8 cellular contexts compared by ENCODE assay signal in the genomic region with DNA sequence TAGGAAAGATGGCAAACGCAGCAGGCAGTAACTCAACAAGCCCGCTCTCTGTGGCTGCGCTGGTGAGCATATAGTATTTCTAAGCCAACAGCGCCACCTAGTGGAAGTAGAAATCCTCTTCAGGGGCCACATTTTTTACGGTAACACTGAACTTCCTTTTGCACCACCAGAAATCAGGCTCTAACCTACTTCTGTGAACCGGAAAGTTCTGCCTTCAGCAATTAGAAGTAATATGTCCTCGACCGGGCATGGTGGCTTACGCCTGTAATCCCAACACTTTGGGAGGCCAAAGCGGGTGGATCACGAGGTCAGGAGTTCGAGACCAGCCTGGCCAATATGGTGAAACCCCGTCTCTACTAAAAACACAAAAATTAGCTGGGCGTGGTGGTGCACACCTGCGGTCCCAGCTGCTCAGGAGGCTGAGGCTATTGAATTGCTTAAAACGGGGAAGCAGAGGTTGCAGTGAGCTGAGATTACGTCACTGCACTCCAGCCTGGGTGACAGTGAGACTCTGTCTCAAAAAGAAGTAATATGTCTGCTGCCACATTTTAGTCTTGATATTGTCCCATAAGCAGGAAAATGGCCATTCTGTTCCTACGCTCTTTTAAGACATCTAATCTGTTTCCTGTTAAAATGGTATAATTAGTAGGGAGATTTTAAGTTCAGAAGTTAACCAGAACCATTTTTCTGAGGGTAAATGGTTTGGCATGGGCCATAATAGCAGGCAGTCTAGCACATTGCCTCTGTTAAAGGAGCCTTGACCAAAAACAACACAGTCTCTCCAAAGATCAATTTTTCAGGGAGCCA. TPM values are rescaled to one million over a fixed set of nuclear protein-coding genes. Genes with fewer than 3 reads are reported as not detected.
DNase-seq lines count a peak whose midpoint lies in the region; ATAC-seq and TF ChIP-seq lines count a peak whose summit lies in the region.

No MANE protein-coding gene starts in this region.

- POLR2A ChIA-PET in activated CD4-positive, alpha-beta T cell treated with anti-CD3 and anti-CD28 coated beads for 36 hours (lab: Charles Lee) = no interaction called here

- CTCF ChIA-PET in activated CD4-positive, alpha-beta T cell treated with anti-CD3 and anti-CD28 coated beads for 36 hours (lab: Charles Lee) = interaction anchor here (0.6 to 2.0 kb wide), 9 partner anchors 9 to 694 kb away, joined by 3 to 9 read pairs (median 4); no protein-coding TSS in a partner anchor

- intact Hi-C loops in activated CD4-positive, alpha-beta T cell treated with anti-CD3 and anti-CD28 coated beads for 36 hours (cut with DNase I, micrococcal nuclease) = loop anchor here (1.0 to 5.0 kb wide), 7 partner anchors 51 to 497 kb away; a partner anchor contains a TSS

- H3K27ac ChIP-seq in coronary artery = peak overlapping the region in 1 of 2 donors; percentile 5

- H3K27me3 Mint-ChIP-seq in activated CD4-positive, alpha-beta T cell treated with anti-CD3 and anti-CD28 coated beads for 36 hours = peaks cover 6% of the 10 kb centered on the region

- no peaks in the 10 kb centered on the region for H3K9me3 Mint-ChIP-seq in activated CD4-positive, alpha-beta T cell treated with anti-CD3 and anti-CD28 coated beads for 36 hours (ENCODE audit: low read depth)

- peak overlapping the region; percentile 57 for H3K4me3 Mint-ChIP-seq in activated CD4-positive, alpha-beta T cell treated with anti-CD3 and anti-CD28 coated beads for 36 hours

- TF ChIP-seq CTCF in coronary artery (IDR thresholded peaks at IDR 0.05) = peak; percentile 82

- ATAC-seq in HG03196 (IDR thresholded peaks at IDR 0.05; ENCODE audit: unreplicated experiment) (peak; percentile 69), left lobe of liver (peak; percentile 100)
- ATAC-seq in activated CD4-positive, alpha-beta T cell treated with anti-CD3 and anti-CD28 coated beads for 36 hours = peak; percentile 87

- peak overlapping the region; percentile 70 for H3K4me3 ChIP-seq in coronary artery

- H3K36me3 Mint-ChIP-seq in activated CD4-positive, alpha-beta T cell treated with anti-CD3 and anti-CD28 coated beads for 36 hours (ENCODE audit: low read depth) = no peaks in the 10 kb centered on the region

- DNase-seq in NCI-H187 (lab: John Stamatoyannopoulos, UW) = peak; percentile 45
- DNase-seq in NCI-H187 treated with DMSO at 0.1 percent for 48 hours (lab: John Stamatoyannopoulos, UW) = no peak
- DNase-seq in NCI-H446 treated with DMSO at 0.1 percent for 48 hours (lab: John Stamatoyannopoulos, UW) = peak; percentile 43
- DNase-seq in activated CD4-positive, alpha-beta T cell treated with anti-CD3 and anti-CD28 coated beads for 36 hours = peak; percentile 84
- DNase-seq in coronary artery (ENCODE audit: low spot score) = peak; percentile 76
- peak; percentile 67 for DNase-seq in left lobe of liver (ENCODE audit: low spot score)
- peak; percentile 74 to 77 for DNase-seq in stimulated activated CD4-positive, alpha-beta T cell treated with anti-CD3 and anti-CD28 coated beads, Interleukin-2, amount 100 ng/mL, for 48 hours

- peak overlapping the region; percentile 86 for H3K27ac Mint-ChIP-seq in activated CD4-positive, alpha-beta T cell treated with anti-CD3 and anti-CD28 coated beads for 36 hours

- peaks cover 23% of the 10 kb centered on the region for H3K4me1 Mint-ChIP-seq in activated CD4-positive, alpha-beta T cell treated with anti-CD3 and anti-CD28 coated beads for 36 hours

RNA-seq across cellular contexts. Expression of a gene that starts 26.7 kb away (rescaled TPM):
- not detected for total RNA-seq in activated CD4-positive, alpha-beta T cell treated with anti-CD3 and anti-CD28 coated beads for 36 hours
- not detected for total RNA-seq in left lobe of liver

RNA-seq across cellular contexts. Expression of a gene that starts 56.6 kb away (rescaled TPM):
- total RNA-seq in activated CD4-positive, alpha-beta T cell treated with anti-CD3 and anti-CD28 coated beads for 36 hours = not detected
- total RNA-seq in left lobe of liver = not detected
